ENCODE assay signal across 13 cellular contexts in the genomic region with DNA sequence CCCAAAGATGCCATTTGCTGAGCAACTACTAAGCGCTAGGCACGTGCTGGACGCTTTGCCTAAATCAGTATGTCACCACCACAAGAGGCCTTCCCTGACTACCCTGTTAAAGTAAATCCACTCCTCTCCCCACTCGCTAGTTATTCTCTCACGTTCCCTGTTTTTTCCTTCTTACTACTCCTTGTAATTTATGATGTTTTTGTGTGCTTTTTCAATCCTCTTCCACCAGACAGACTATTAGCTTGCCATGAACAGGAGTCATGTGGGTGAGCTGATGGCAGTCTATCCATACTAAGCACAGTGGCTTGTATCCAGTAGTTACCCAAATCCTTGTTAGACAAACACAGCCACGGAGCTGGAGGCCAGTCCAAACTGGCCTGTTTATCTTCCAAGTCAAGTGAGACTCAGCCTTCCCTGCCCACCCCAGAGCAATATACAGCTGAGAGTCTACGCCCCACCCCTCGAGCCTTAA. TPM values are rescaled to one million over a fixed set of nuclear protein-coding genes. Genes with fewer than 3 reads are reported as not detected.
DNase-seq lines count a peak whose midpoint lies in the region; ATAC-seq and TF ChIP-seq lines count a peak whose summit lies in the region.
"Had no signal": no experiment of that assay in that cellular context is flagged by ENCODE, and none has a peak within 500 bp of the region (broad histone marks: within the 10 kb centered on the region; RNA-seq: fewer than 3 reads in every experiment).

No MANE protein-coding gene starts in this region.

- intact Hi-C loops in Right ventricle myocardium superior (cut with DNase I), result no loop called here
- intact Hi-C loops in right cardiac atrium (cut with DNase I), result no loop called here
- intact Hi-C loops in MCF 10A (cut with micrococcal nuclease), result no loop called here
- intact Hi-C loops in left lung (cut with DNase I), result no loop called here

- POLR2A ChIA-PET in MCF 10A (lab: Yijun Ruan, JAX), result interaction anchor here (0.7 to 4.9 kb wide), 7 partner anchors 11 to 351 kb away, joined by 3 to 60 read pairs (median 4); a partner anchor contains a TSS

- TF ChIP-seq POLR2A in upper lobe of left lung (IDR thresholded peaks at IDR 0.05), result no peak

- no TSS peak for BruUV-seq in MCF 10A (replicated peaks; lab: Mats Ljungman, UMichigan)

- H3K36me3 Mint-ChIP-seq in MCF 10A (ENCODE audit: insufficient read depth, unreplicated experiment), result peaks cover 10% of the 10 kb centered on the region

- DNase-seq in Right ventricle myocardium superior (no peak), right cardiac atrium (no peak), MCF 10A (ENCODE audit: unreplicated experiment) (peak; percentile 49), left lung (no peak), upper lobe of left lung (peak in 1 of 2 donors; percentile 64), NOMO-1 treated with dmso at 0.1 percent for 144 hours (lab: John Stamatoyannopoulos, UW; ENCODE audit: unreplicated experiment) (no peak)
- DNase-seq in activated naive CD4-positive, alpha-beta T cell treated with Interleukin-2 at 50 U/mL for 16 hours, result no peak
- DNase-seq: activated CD4-positive, alpha-beta T cell treated with anti-CD3 and anti-CD28 coated beads, Interleukin-2, amount 10 ng/mL, durations not matched to agents 7 days and 5 days; BE2C; NCI-H69; occipital lobe; stimulated activated CD4-positive, alpha-beta T cell treated with anti-CD3 and anti-CD28 coated beads, Interleukin-4, amount 100 ng/mL, for 24 hours had no signal

- H3K4me3 ChIP-seq in right cardiac atrium (ENCODE audit: low read length) (no peak overlapping the region), left lung (no peak overlapping the region), upper lobe of left lung (no peak overlapping the region)

- WGBS in right cardiac atrium, result 83% methylated on average over 8 of the region's 8 CpGs
- WGBS in upper lobe of left lung, 2 donors, result 70 to 82% methylated on average over 8 of the region's 8 CpGs

- no peaks in the 10 kb centered on the region for H3K36me3 ChIP-seq in left lung
- peaks cover 0 to 7% (median 0%) of the 10 kb centered on the region in 4 donors for H3K36me3 ChIP-seq in upper lobe of left lung
- H3K36me3 ChIP-seq: BE2C had no signal

- ATAC-seq in Right ventricle myocardium superior (ENCODE audit: poor library complexity), result peak; percentile 20
- ATAC-seq in right cardiac atrium, result no peak
- ATAC-seq in left lung, result peak; percentile 35
- ATAC-seq in upper lobe of left lung (ENCODE audit: low FRiP score in 2 of 2), result peak; percentile 7 to 23
- no peak for ATAC-seq in HG03520 (IDR thresholded peaks at IDR 0.05; ENCODE audit: unreplicated experiment)

- H3K9me3 ChIP-seq in right cardiac atrium (ENCODE audit: control insufficient read depth, low read length) (no peaks in the 10 kb centered on the region), left lung (no peaks in the 10 kb centered on the region), upper lobe of left lung (no peaks in the 10 kb centered on the region)
- H3K9me3 ChIP-seq: BE2C had no signal

- TF ChIP-seq CTCF in MCF 10A (IDR thresholded peaks at IDR 0.05; ENCODE audit: unreplicated experiment) (no peak), left lung (IDR thresholded peaks at IDR 0.05) (no peak), upper lobe of left lung (IDR thresholded peaks at IDR 0.05) (no peak)

- H3K27me3 Mint-ChIP-seq in MCF 10A (ENCODE audit: insufficient read depth, unreplicated experiment), result no peaks in the 10 kb centered on the region

- H3K27ac ChIP-seq in right cardiac atrium (ENCODE audit: low read length) (no peak overlapping the region), left lung (peak overlapping the region; percentile 71 to 74), upper lobe of left lung (peak overlapping the region; percentile 57 to 85 (median 66))

- no peak overlapping the region for H3K4me3 Mint-ChIP-seq in MCF 10A (ENCODE audit: unreplicated experiment)
- H3K4me3 Mint-ChIP-seq: activated CD4-positive, alpha-beta T cell treated with anti-CD3 and anti-CD28 coated beads, Interleukin-2, amount 10 ng/mL, durations not matched to agents 7 days and 5 days had no signal

- no peaks in the 10 kb centered on the region for H3K27me3 ChIP-seq in right cardiac atrium (ENCODE audit: control insufficient read depth, insufficient read depth)
- H3K27me3 ChIP-seq in left lung, result peaks cover 0 to 19% of the 10 kb centered on the region in 2 donors
- peaks cover 0 to 7% (median 0%) of the 10 kb centered on the region in 4 donors for H3K27me3 ChIP-seq in upper lobe of left lung
- H3K27me3 ChIP-seq: BE2C had no signal

- CTCF ChIA-PET in MCF 10A (lab: Yijun Ruan, JAX), result interaction anchor here (0.6 kb wide), 2 partner anchors 180 to 466 kb away, joined by 3 read pairs; a partner anchor contains a TSS

- peaks cover 30% of the 10 kb centered on the region for H3K4me1 Mint-ChIP-seq in MCF 10A (ENCODE audit: insufficient read depth, unreplicated experiment)

- peak overlapping the region; percentile 46 for H3K27ac Mint-ChIP-seq in MCF 10A (ENCODE audit: low read depth, unreplicated experiment)
- H3K27ac Mint-ChIP-seq: activated CD4-positive, alpha-beta T cell treated with anti-CD3 and anti-CD28 coated beads, Interleukin-2, amount 10 ng/mL, durations not matched to agents 7 days and 5 days had no signal

- no peak for TF ChIP-seq EP300 in upper lobe of left lung (IDR thresholded peaks at IDR 0.05)

- peaks cover 3% of the 10 kb centered on the region for H3K4me1 ChIP-seq in right cardiac atrium (ENCODE audit: control insufficient read depth, insufficient read depth, low read length)
- peaks cover 30 to 50% of the 10 kb centered on the region in 2 donors for H3K4me1 ChIP-seq in left lung
- H3K4me1 ChIP-seq in upper lobe of left lung, result peaks cover 30 to 57% (median 39%) of the 10 kb centered on the region in 4 donors
- H3K4me1 ChIP-seq: BE2C had no signal

- H3K9me3 Mint-ChIP-seq in MCF 10A (ENCODE audit: unreplicated experiment), result no peaks in the 10 kb centered on the region
- H3K9me3 Mint-ChIP-seq: activated CD4-positive, alpha-beta T cell treated with anti-CD3 and anti-CD28 coated beads, Interleukin-2, amount 10 ng/mL, durations not matched to agents 7 days and 5 days had no signal

RNA-seq across cellular contexts. Expression of a gene that starts 41.2 kb away (rescaled TPM):
- total RNA-seq in Right ventricle myocardium superior (1.9 TPM), right cardiac atrium (1 to 10 TPM in 3 of 4 donors, under 1 TPM in 1; 0.64 to 2.4 (median 1.6) TPM), MCF 10A (2022) (19.5 and 31.9 TPM in 2 replicates), left lung (10 to 100 TPM; 19.6 to 20.3 TPM), upper lobe of left lung (10 to 100 TPM in 5 of 6 donors, 1 to 10 TPM in 1; 9.4 to 26.3 (median 17.0) TPM)
- polyA plus RNA-seq in right cardiac atrium, result 1.8 TPM
- total RNA-seq: occipital lobe had no signal

RNA-seq across cellular contexts. Expression of a gene that starts 50.9 kb away (rescaled TPM):
- total RNA-seq in Right ventricle myocardium superior (28.7 TPM), right cardiac atrium (10 to 100 TPM; 21.6 to 29.6 (median 26.9) TPM), MCF 10A (2022) (23.8 and 25.8 TPM in 2 replicates), left lung (10 to 100 TPM; 27.5 to 32.0 TPM), upper lobe of left lung (10 to 100 TPM; 23.0 to 67.1 (median 34.4) TPM)
- polyA plus RNA-seq in right cardiac atrium, result 21.8 TPM

Comparison
In these comparisons a context has a peak if more than half of its experiments do, and no peak if none do; other contexts are left out.
1. ATAC-seq: peak in Right ventricle myocardium superior (single experiment), left lung (single experiment) and upper lobe of left lung (2 of 2); none in right cardiac atrium (0 of 2) and HG03520 (single experiment).